In the genomic region with DNA sequence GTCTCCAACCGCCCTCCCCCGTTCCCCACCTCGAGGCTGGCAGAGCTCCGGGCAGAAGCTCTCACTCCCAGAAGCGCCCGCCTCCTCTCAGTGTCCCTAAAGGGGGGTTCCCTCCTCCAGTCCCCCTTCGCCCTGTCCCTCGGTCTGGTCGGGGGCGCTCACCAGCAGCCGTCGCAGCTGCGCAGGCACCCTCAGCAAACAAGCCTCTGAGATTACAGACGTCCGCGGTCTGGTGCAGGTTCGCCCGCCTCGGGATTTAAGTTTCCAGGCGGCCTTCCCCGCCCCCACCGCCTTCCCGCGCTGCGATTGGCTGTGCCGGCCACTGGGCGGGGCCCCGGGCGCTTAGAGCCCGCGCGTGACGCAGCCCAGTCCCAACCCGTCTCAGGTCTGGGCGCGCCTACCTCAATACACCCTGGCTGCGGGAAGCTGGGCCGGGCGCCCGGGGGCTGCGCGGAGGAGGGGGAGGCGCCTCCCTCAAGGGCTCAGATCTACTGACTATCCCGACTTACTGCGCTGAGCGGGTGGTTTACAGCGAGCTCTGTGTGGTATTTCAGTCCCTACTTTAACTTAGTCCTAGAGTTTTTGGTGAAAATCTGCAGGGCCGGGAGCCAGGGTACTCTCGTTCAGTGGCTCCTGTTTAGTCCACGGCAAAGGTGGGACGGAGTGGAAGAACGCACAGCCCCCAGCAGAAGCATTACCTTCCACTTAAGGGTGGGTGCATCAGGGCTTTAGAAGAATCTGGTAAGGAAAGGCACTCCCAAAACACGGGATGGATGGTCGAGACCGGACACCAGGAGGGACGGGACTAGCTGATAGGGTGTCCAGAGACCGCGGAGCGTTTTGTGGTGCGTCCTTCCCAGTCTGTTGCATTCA, we compare ENCODE assay signal across 1 cellular context.
TF ChIP-seq lines count a peak whose summit lies in the region.

CTSV (minus strand) TSS at position 234 of the 873 bp plus-strand sequence. CDS start 1,099 bp downstream, outside the sequence.

TF ChIP-seq in A549, 52 proteins besides CTCF, POLR2A, EP300 and RAD21 (continued from another document):
- TF ChIP-seq FOSL2 (IDR thresholded peaks at IDR 0.05): no peak
- TF ChIP-seq FOSL2 (CRISPR knock-in tag; IDR thresholded peaks at IDR 0.05): no peak
- no peak for TF ChIP-seq EHMT2 (IDR thresholded peaks at IDR 0.05; ENCODE audit: low read depth)
